1 cellular context compared by ENCODE assay signal in genomic region chr5:140546851-140547507, GRCh38.
TF ChIP-seq lines count a peak whose summit lies in the region.

No MANE protein-coding gene starts in this region.

TF ChIP-seq in liver, 16 proteins besides CTCF, POLR2A, EP300 and RAD21 (continued from another document):
- TF ChIP-seq, protein P1, sequence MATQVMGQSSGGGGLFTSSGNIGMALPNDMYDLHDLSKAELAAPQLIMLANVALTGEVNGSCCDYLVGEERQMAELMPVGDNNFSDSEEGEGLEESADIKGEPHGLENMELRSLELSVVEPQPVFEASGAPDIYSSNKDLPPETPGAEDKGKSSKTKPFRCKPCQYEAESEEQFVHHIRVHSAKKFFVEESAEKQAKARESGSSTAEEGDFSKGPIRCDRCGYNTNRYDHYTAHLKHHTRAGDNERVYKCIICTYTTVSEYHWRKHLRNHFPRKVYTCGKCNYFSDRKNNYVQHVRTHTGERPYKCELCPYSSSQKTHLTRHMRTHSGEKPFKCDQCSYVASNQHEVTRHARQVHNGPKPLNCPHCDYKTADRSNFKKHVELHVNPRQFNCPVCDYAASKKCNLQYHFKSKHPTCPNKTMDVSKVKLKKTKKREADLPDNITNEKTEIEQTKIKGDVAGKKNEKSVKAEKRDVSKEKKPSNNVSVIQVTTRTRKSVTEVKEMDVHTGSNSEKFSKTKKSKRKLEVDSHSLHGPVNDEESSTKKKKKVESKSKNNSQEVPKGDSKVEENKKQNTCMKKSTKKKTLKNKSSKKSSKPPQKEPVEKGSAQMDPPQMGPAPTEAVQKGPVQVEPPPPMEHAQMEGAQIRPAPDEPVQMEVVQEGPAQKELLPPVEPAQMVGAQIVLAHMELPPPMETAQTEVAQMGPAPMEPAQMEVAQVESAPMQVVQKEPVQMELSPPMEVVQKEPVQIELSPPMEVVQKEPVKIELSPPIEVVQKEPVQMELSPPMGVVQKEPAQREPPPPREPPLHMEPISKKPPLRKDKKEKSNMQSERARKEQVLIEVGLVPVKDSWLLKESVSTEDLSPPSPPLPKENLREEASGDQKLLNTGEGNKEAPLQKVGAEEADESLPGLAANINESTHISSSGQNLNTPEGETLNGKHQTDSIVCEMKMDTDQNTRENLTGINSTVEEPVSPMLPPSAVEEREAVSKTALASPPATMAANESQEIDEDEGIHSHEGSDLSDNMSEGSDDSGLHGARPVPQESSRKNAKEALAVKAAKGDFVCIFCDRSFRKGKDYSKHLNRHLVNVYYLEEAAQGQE (IDR thresholded peaks at IDR 0.05), result peak; percentile 92
- TF ChIP-seq HNF4G (IDR thresholded peaks at IDR 0.05), result no peak
- peak in 1 of 2 donors; percentile 7 for TF ChIP-seq JUND (IDR thresholded peaks at IDR 0.05)
- TF ChIP-seq NR2F2 (IDR thresholded peaks at IDR 0.05), result no peak
- no peak for TF ChIP-seq TAF1 (conservative IDR thresholded peaks at IDR 0.05)
- no peak for TF ChIP-seq FOXA1 (IDR thresholded peaks at IDR 0.05)
- no peak for TF ChIP-seq MAX (IDR thresholded peaks at IDR 0.05)
- peak; percentile 48 for TF ChIP-seq YY1 (IDR thresholded peaks at IDR 0.05)
- peak; percentile 98 for TF ChIP-seq SP1 (IDR thresholded peaks at IDR 0.05)
- TF ChIP-seq FOXA2 (IDR thresholded peaks at IDR 0.05), result peak; percentile 64
